In genomic region chr10:5860039-5860438, GRCh38 we compare ENCODE assay signal across 1 cellular context.
TF ChIP-seq lines count a peak whose summit lies in the region.

No MANE protein-coding gene starts in this region.

TF ChIP-seq in HepG2, 621 proteins besides CTCF, POLR2A, EP300 and RAD21:
- no peak for TF ChIP-seq HNRNPL (IDR thresholded peaks at IDR 0.05; ENCODE audit: low read depth, low read length)
- no peak for TF ChIP-seq RBM22 (optimal IDR thresholded peaks at IDR 0.05; ENCODE audit: low read length)
- TF ChIP-seq ZFX (CRISPR knock-in tag; IDR thresholded peaks at IDR 0.05; ENCODE audit: low read depth), result no peak
- TF ChIP-seq ZNF556 (CRISPR knock-in tag; IDR thresholded peaks at IDR 0.05; ENCODE audit: borderline replicate concordance), result no peak
